ENCODE assay signal across 28 cellular contexts in genomic region chr9:129735546-129735945, GRCh38. TPM values are rescaled to one million over a fixed set of nuclear protein-coding genes. Genes with fewer than 3 reads are reported as not detected.
"Had no signal": no experiment of that assay in that cellular context is flagged by ENCODE, and none has a peak within 500 bp of the region (broad histone marks: within the 10 kb centered on the region; RNA-seq: fewer than 3 reads in every experiment).

No MANE protein-coding gene starts in this region.

- ATAC-seq: activated CD4-positive, CD25-positive, alpha-beta regulatory T cell treated with anti-CD3 and anti-CD28 coated beads, Interleukin-2, amount 50 U/mL, for 24 hours; activated CD8-positive, alpha-beta T cell treated with anti-CD3 and anti-CD28 coated beads for 36 hours; activated naive CD4-positive, alpha-beta T cell treated with anti-CD3 and anti-CD28 coated beads, Interleukin-2, amount 50 U/mL, for 72 hours; esophagus mucosa; T-helper 17 cell had no signal

- DNase-seq: activated B cell treated with CpG ODN at 0.5 μM for 24 hours; activated CD4-positive, alpha-beta T cell treated with anti-CD3 and anti-CD28 coated beads for 48 hours; activated CD4-positive, alpha-beta T cell treated with anti-CD3 and anti-CD28 coated beads, Interleukin-2, amount 50 U/mL, for 1 hour; activated CD4-positive, alpha-beta T cell treated with anti-CD3 and anti-CD28 coated beads, Interleukin-2, amount 50 U/mL, for 48 hours; activated CD8-positive, alpha-beta memory T cell treated with anti-CD3 and anti-CD28 coated beads for 24 hours; activated CD8-positive, alpha-beta T cell treated with anti-CD3 and anti-CD28 coated beads for 36 hours; activated gamma-delta T cell; activated naive CD4-positive, alpha-beta T cell; activated naive CD4-positive, alpha-beta T cell treated with anti-CD3 and anti-CD28 coated beads, Interleukin-2, amount 10 ng/mL, durations not matched to agents 7 days and 5 days; activated naive CD8-positive, alpha-beta T cell treated with anti-CD3 and anti-CD28 coated beads, Interleukin-2, amount 10 ng/mL, durations not matched to agents 7 days and 5 days; activated T-cell treated with anti-CD3 and anti-CD28 coated beads, Interleukin-2, amount 50 U/mL, for 48 hours; central memory CD4-positive, alpha-beta T cell; cerebellar nuclear complex; colonic mucosa; effector CD8-positive, alpha-beta T cell; foreskin fibroblast; head of caudate nucleus; T-helper 1 cell; T-helper 17 cell; T1000; WERI-Rb-1 had no signal

- H3K4me3 ChIP-seq: ascending aorta, breast epithelium, cardiac muscle cell, colonic mucosa had no signal

- H3K36me3 ChIP-seq: ascending aorta, breast epithelium, cardiac muscle cell, colonic mucosa, WERI-Rb-1 had no signal

- H3K9me3 ChIP-seq: ascending aorta, breast epithelium, colonic mucosa had no signal

- H3K27me3 ChIP-seq: ascending aorta, breast epithelium, cardiac muscle cell, colonic mucosa had no signal

- FAIRE-seq: frontal cortex had no signal

- H3K4me1 ChIP-seq: ascending aorta, colonic mucosa had no signal

- H3K27ac ChIP-seq: ascending aorta, breast epithelium, cardiac muscle cell, colonic mucosa, WERI-Rb-1 had no signal

RNA-seq across cellular contexts. Expression of gene PTGES, which starts 17.3 kb away (rescaled TPM):
- total RNA-seq: activated B cell treated with CpG ODN at 0.5 μM for 24 hours; activated naive CD8-positive, alpha-beta T cell treated with anti-CD3 and anti-CD28 coated beads, Interleukin-2, amount 10 ng/mL, durations not matched to agents 7 days and 5 days had no signal
